In genomic region chr19:10211691-10212090, GRCh38 we compare ENCODE assay signal across 18 cellular contexts. TPM values are rescaled to one million over a fixed set of nuclear protein-coding genes. Genes with fewer than 3 reads are reported as not detected.
DNase-seq lines count a peak whose midpoint lies in the region; ATAC-seq and TF ChIP-seq lines count a peak whose summit lies in the region.
"Had no signal": no experiment of that assay in that cellular context is flagged by ENCODE, and none has a peak within 500 bp of the region (broad histone marks: within the 10 kb centered on the region; RNA-seq: fewer than 3 reads in every experiment).

No MANE protein-coding gene starts in this region.

- intact Hi-C loops in mammary epithelial cell (cut with micrococcal nuclease) (no loop called here), MCF 10A (cut with micrococcal nuclease) (no loop called here)
- intact Hi-C loops in dendritic cell treated with granulocyte-macrophage colony-stimulating factor and Interleukin-4, amounts not matched to agents 40 ng/mL and 50 ng/mL, for 4 days (cut with micrococcal nuclease): loop anchor here (2.0 kb wide), 1 partner anchor 17 kb away; the partner anchor contains the start of gene DNMT1

- POLR2A ChIA-PET in MCF 10A (lab: Yijun Ruan, JAX): no interaction called here

- H3K4me3 Mint-ChIP-seq in MCF 10A (ENCODE audit: unreplicated experiment): no peak overlapping the region
- peak overlapping the region; percentile 42 for H3K4me3 Mint-ChIP-seq in dendritic cell treated with granulocyte-macrophage colony-stimulating factor and Interleukin-4, amounts not matched to agents 40 ng/mL and 50 ng/mL, for 4 days
- H3K4me3 Mint-ChIP-seq: B cell; CD4-positive, alpha-beta T cell; CD8-positive, alpha-beta memory T cell had no signal

- no peaks in the 10 kb centered on the region for H4K20me1 ChIP-seq in mammary epithelial cell (ENCODE audit: insufficient read depth, low read length)
- no peaks in the 10 kb centered on the region for H4K20me1 ChIP-seq in osteoblast (ENCODE audit: insufficient read depth, low read length)

- H3K4me2 ChIP-seq in mammary epithelial cell (ENCODE audit: insufficient read depth, low read depth, low read length) (no peak overlapping the region), osteoblast (ENCODE audit: insufficient read depth, low read length) (no peak overlapping the region)
- H3K4me2 ChIP-seq: BLaER1 had no signal

- CTCF ChIA-PET in mammary epithelial cell (lab: Charles Lee; ENCODE audit: low non-redundant PET): no interaction called here
- CTCF ChIA-PET in MCF 10A (lab: Yijun Ruan, JAX): no interaction called here

- DNase-seq in mammary epithelial cell: no peak
- no peak for DNase-seq in MCF 10A (ENCODE audit: unreplicated experiment)
- peak; percentile 80 for DNase-seq in osteoblast (ENCODE audit: insufficient read length, low spot score, missing footprints)
- DNase-seq in NCI-H2029 treated with DMSO at 0.1 percent for 48 hours (lab: John Stamatoyannopoulos, UW): no peak
- no peak for DNase-seq in activated T-cell treated with anti-CD3 and anti-CD28 coated beads, Interleukin-2, amount 50 U/mL, for 1 hour
- DNase-seq: CD4-positive, alpha-beta T cell; CD8-positive, alpha-beta memory T cell; DMS 273 treated with DMSO at 0.1 percent for 48 hours; DMS79; EL; GF-D8; GOT3; HCEC 1CT had no signal

- peak overlapping the region; percentile 52 for H2AFZ ChIP-seq in mammary epithelial cell (ENCODE audit: low read depth, low read length)
- no peak overlapping the region for H2AFZ ChIP-seq in osteoblast (ENCODE audit: low read length)

- 27% methylated on average over 5 of the region's 6 CpGs for WGBS in mammary epithelial cell (ENCODE audit: low coverage, missing lambda C conversion rate)

- no peaks in the 10 kb centered on the region for H3K36me3 Mint-ChIP-seq in MCF 10A (ENCODE audit: insufficient read depth, unreplicated experiment)
- H3K36me3 Mint-ChIP-seq in dendritic cell treated with granulocyte-macrophage colony-stimulating factor and Interleukin-4, amounts not matched to agents 40 ng/mL and 50 ng/mL, for 4 days (ENCODE audit: low read depth): peaks cover 8% of the 10 kb centered on the region

- H3K9me3 Mint-ChIP-seq in MCF 10A (ENCODE audit: unreplicated experiment): no peaks in the 10 kb centered on the region
- H3K9me3 Mint-ChIP-seq in dendritic cell treated with granulocyte-macrophage colony-stimulating factor and Interleukin-4, amounts not matched to agents 40 ng/mL and 50 ng/mL, for 4 days: peaks cover 10% of the 10 kb centered on the region

- no peak overlapping the region for H3K27ac ChIP-seq in mammary epithelial cell (ENCODE audit: insufficient read depth, low read depth, low read length)
- no peak overlapping the region for H3K27ac ChIP-seq in osteoblast (ENCODE audit: low read depth, low read length)
- H3K27ac ChIP-seq: 22Rv1, BLaER1 had no signal

- H3K4me3 ChIP-seq in mammary epithelial cell (replicated peaks in 1 of 3; ENCODE audit: insufficient read depth in 1 of 3, low read depth in 2 of 3, low read length in 3 of 3): no peak overlapping the region
- H3K4me3 ChIP-seq in osteoblast (ENCODE audit: insufficient read depth, low read length): no peak overlapping the region
- H3K4me3 ChIP-seq: BLaER1 had no signal

- H3K79me2 ChIP-seq in mammary epithelial cell (ENCODE audit: insufficient read depth, low read length) (no peaks in the 10 kb centered on the region), osteoblast (ENCODE audit: insufficient read depth, low read length) (no peaks in the 10 kb centered on the region)

- H3K9me3 ChIP-seq in mammary epithelial cell (replicated peaks; ENCODE audit: insufficient read depth, low read length): no peaks in the 10 kb centered on the region
- no peaks in the 10 kb centered on the region for H3K9me3 ChIP-seq in osteoblast (ENCODE audit: low read depth, low read length)

- H3K27me3 Mint-ChIP-seq in MCF 10A (ENCODE audit: insufficient read depth, unreplicated experiment): peaks cover 8% of the 10 kb centered on the region
- H3K27me3 Mint-ChIP-seq in dendritic cell treated with granulocyte-macrophage colony-stimulating factor and Interleukin-4, amounts not matched to agents 40 ng/mL and 50 ng/mL, for 4 days: no peaks in the 10 kb centered on the region
- H3K27me3 Mint-ChIP-seq: B cell; CD4-positive, alpha-beta T cell had no signal

- no peak for ATAC-seq in HG03432 (IDR thresholded peaks at IDR 0.05; ENCODE audit: unreplicated experiment)

- H3K4me1 Mint-ChIP-seq in MCF 10A (ENCODE audit: insufficient read depth, unreplicated experiment): no peaks in the 10 kb centered on the region
- peaks cover 58% of the 10 kb centered on the region for H3K4me1 Mint-ChIP-seq in dendritic cell treated with granulocyte-macrophage colony-stimulating factor and Interleukin-4, amounts not matched to agents 40 ng/mL and 50 ng/mL, for 4 days (ENCODE audit: low read depth)
- H3K4me1 Mint-ChIP-seq: B cell; CD8-positive, alpha-beta memory T cell had no signal

- BruUV-seq in mammary epithelial cell (replicated peaks; lab: Mats Ljungman, UMichigan): no TSS peak
- BruUV-seq in MCF 10A (replicated peaks; lab: Mats Ljungman, UMichigan): no TSS peak

- H3K27ac Mint-ChIP-seq in MCF 10A (ENCODE audit: low read depth, unreplicated experiment): no peak overlapping the region
- peak overlapping the region; percentile 92 for H3K27ac Mint-ChIP-seq in dendritic cell treated with granulocyte-macrophage colony-stimulating factor and Interleukin-4, amounts not matched to agents 40 ng/mL and 50 ng/mL, for 4 days
- H3K27ac Mint-ChIP-seq: B cell; CD4-positive, alpha-beta T cell had no signal

- H3K4me1 ChIP-seq in mammary epithelial cell (ENCODE audit: insufficient read depth, low read length) (no peaks in the 10 kb centered on the region), osteoblast (ENCODE audit: insufficient read depth, low read length) (peaks cover 13% of the 10 kb centered on the region)

- H3K36me3 ChIP-seq in mammary epithelial cell (ENCODE audit: insufficient read depth, low read length) (no peaks in the 10 kb centered on the region), osteoblast (ENCODE audit: insufficient read depth, low read length) (no peaks in the 10 kb centered on the region)

- no peaks in the 10 kb centered on the region for H3K27me3 ChIP-seq in mammary epithelial cell (ENCODE audit: insufficient read depth, low read length)
- H3K27me3 ChIP-seq in osteoblast (ENCODE audit: insufficient read depth, low read length): no peaks in the 10 kb centered on the region
- H3K27me3 ChIP-seq: BLaER1 had no signal

- dilution Hi-C loops in mammary epithelial cell (cut with HindIII; ENCODE audit: low sequenced_read_pairs): no loop called here

- TF ChIP-seq CTCF in mammary epithelial cell (conservative IDR thresholded peaks at IDR 0.05 in 1 of 2, IDR thresholded peaks at IDR 0.05 in 1 of 2; ENCODE audit: extremely low read depth in 1 of 2, insufficient read depth in 1 of 2, low read depth in 1 of 2, low read length in 2 of 2) (no peak), MCF 10A (IDR thresholded peaks at IDR 0.05; ENCODE audit: unreplicated experiment) (no peak), osteoblast (IDR thresholded peaks at IDR 0.05; ENCODE audit: extremely low read depth, low read depth, low read length) (no peak)

- H3K9ac ChIP-seq in mammary epithelial cell (ENCODE audit: insufficient read depth, low read length): no peak overlapping the region
- H3K9ac ChIP-seq: BLaER1 had no signal

- in situ Hi-C loops in mammary epithelial cell (cut with MboI; ENCODE audit: low sequenced_read_pairs in 2 of 2): no loop called here

RNA-seq across cellular contexts. Expression of gene DNMT1, which starts 16.9 kb away (rescaled TPM):
- total RNA-seq in mammary epithelial cell: 100 to 1,000 TPM in 1 of 2 donors, 10 to 100 TPM in 1; 23.0 to 139 TPM
- 53.3 TPM for polyA plus RNA-seq in mammary epithelial cell
- 263 TPM for polyA minus RNA-seq in mammary epithelial cell
- total RNA-seq in MCF 10A (2022): 47.7 and 76.4 TPM in 2 replicates
- total RNA-seq in osteoblast: 24.2 and 33.7 TPM in 2 replicates

RNA-seq across cellular contexts. Expression of gene S1PR2, which starts 19.4 kb away (rescaled TPM):
- total RNA-seq in mammary epithelial cell (10 to 100 TPM in 1 of 2 donors, 1 to 10 TPM in 1; 5.6 to 15.3 TPM), MCF 10A (2022) (0.64 and 0.89 TPM in 2 replicates), osteoblast (9.4 and 14.1 TPM in 2 replicates)
- polyA plus RNA-seq in mammary epithelial cell: 2.9 TPM
- polyA minus RNA-seq in mammary epithelial cell: 16.2 TPM

RNA-seq across cellular contexts. Expression of gene MRPL4, which starts 40.3 kb away (rescaled TPM):
- total RNA-seq in mammary epithelial cell (10 to 100 TPM; 55.8 to 89.1 TPM), MCF 10A (2022) (99.1 and 120 TPM in 2 replicates), osteoblast (37.1 and 37.3 TPM in 2 replicates)
- polyA plus RNA-seq in mammary epithelial cell: 85.2 TPM
- 35.0 TPM for polyA minus RNA-seq in mammary epithelial cell

RNA-seq across cellular contexts. Expression of gene ICAM1, which starts 59.2 kb away (rescaled TPM):
- total RNA-seq in mammary epithelial cell (10 to 100 TPM in 1 of 2 donors, 1 to 10 TPM in 1; 1.1 to 60.0 TPM), MCF 10A (2022) (3.3 and 4.6 TPM in 2 replicates), osteoblast (25.6 and 35.5 TPM in 2 replicates)
- polyA plus RNA-seq in mammary epithelial cell: 2.1 TPM
- 3.8 TPM for polyA minus RNA-seq in mammary epithelial cell
